In genomic region chr14:24300326-24300980, GRCh38 we compare ENCODE assay signal across 1 cellular context.
TF ChIP-seq lines count a peak whose summit lies in the region.

No MANE protein-coding gene starts in this region.

TF ChIP-seq in GM23338, 12 proteins besides CTCF, POLR2A, EP300 and RAD21 (continued from another document):
- no peak for TF ChIP-seq ZNF462 (CRISPR knock-in tag; IDR thresholded peaks at IDR 0.05)
- TF ChIP-seq CREB1 (CRISPR knock-in tag; IDR thresholded peaks at IDR 0.05; ENCODE audit: low read depth) = no peak
- no peak for TF ChIP-seq NANOG (IDR thresholded peaks at IDR 0.05; ENCODE audit: borderline replicate concordance)
TF ChIP-seq in GM23338: peak in this region for 0.
